In genomic region chr4:159051245-159052071, GRCh38 we compare ENCODE assay signal across 10 cellular contexts. TPM values are rescaled to one million over a fixed set of nuclear protein-coding genes. Genes with fewer than 3 reads are reported as not detected.
A peak's percentile ranks its signal among the peaks of the same experiment; 100 is the strongest.
DNase-seq lines count a peak whose midpoint lies in the region; ATAC-seq and TF ChIP-seq lines count a peak whose summit lies in the region.
"Had no signal": no experiment of that assay in that cellular context is flagged by ENCODE, and none has a peak within 500 bp of the region (broad histone marks: within the 10 kb centered on the region; RNA-seq: fewer than 3 reads in every experiment).

No MANE protein-coding gene starts in this region.

- H3K4me3 ChIP-seq in HAP-1 (no peak overlapping the region), body of pancreas (no peak overlapping the region)

- WGBS in body of pancreas, 2 donors, result 44 to 51% methylated on average over 7 of the region's 7 CpGs

- no peaks in the 10 kb centered on the region for H3K27me3 ChIP-seq in HAP-1 (ENCODE audit: low read depth)
- H3K27me3 ChIP-seq in body of pancreas, result no peaks in the 10 kb centered on the region

- peaks cover 18% of the 10 kb centered on the region for H3K4me1 Mint-ChIP-seq in nephron
- peaks cover 19% of the 10 kb centered on the region for H3K4me1 Mint-ChIP-seq in activated CD4-positive, alpha-beta T cell treated with anti-CD3 and anti-CD28 coated beads, Interleukin-2, amount 10 ng/mL, durations not matched to agents 7 days and 5 days

- ATAC-seq in GM18870 (IDR thresholded peaks at IDR 0.05; ENCODE audit: unreplicated experiment) (peak; percentile 92), GM21825 (IDR thresholded peaks at IDR 0.05; ENCODE audit: unreplicated experiment) (peak; percentile 83), HG03521 (IDR thresholded peaks at IDR 0.05; ENCODE audit: unreplicated experiment) (peak; percentile 86), body of pancreas (no peak)

- H3K4me1 ChIP-seq in HAP-1 (peaks cover 20% of the 10 kb centered on the region), body of pancreas (peaks cover 14% of the 10 kb centered on the region)

- no peaks in the 10 kb centered on the region for H3K36me3 Mint-ChIP-seq in nephron (ENCODE audit: low read depth)
- H3K36me3 Mint-ChIP-seq in activated CD4-positive, alpha-beta T cell treated with anti-CD3 and anti-CD28 coated beads, Interleukin-2, amount 10 ng/mL, durations not matched to agents 7 days and 5 days (ENCODE audit: low read depth), result no peaks in the 10 kb centered on the region

- intact Hi-C loops in body of pancreas (cut with DNase I), result no loop called here

- DNase-seq in HAP-1 (ENCODE audit: low spot score in 2 of 2) (no peak), body of pancreas (no peak)
- DNase-seq in activated CD4-positive, alpha-beta T cell treated with anti-CD3 and anti-CD28 coated beads, Interleukin-2, amount 10 ng/mL, durations not matched to agents 7 days and 5 days, result no peak
- no peak for DNase-seq in activated CD4-positive, alpha-beta T cell treated with anti-CD3 and anti-CD28 coated beads, Interleukin-2, amount 50 U/mL, for 1 hour
- DNase-seq: activated T-cell treated with anti-CD3 and anti-CD28 coated beads, Interleukin-2, amount 50 U/mL, for 1 hour had no signal

- no peaks in the 10 kb centered on the region for H3K36me3 ChIP-seq in HAP-1 (replicated peaks)
- H3K36me3 ChIP-seq in body of pancreas (replicated peaks in 1 of 2; ENCODE audit: insufficient read depth in 1 of 2, low read depth in 2 of 2), result no peaks in the 10 kb centered on the region

- H3K9me3 Mint-ChIP-seq in nephron, result no peaks in the 10 kb centered on the region
- H3K9me3 Mint-ChIP-seq in activated CD4-positive, alpha-beta T cell treated with anti-CD3 and anti-CD28 coated beads, Interleukin-2, amount 10 ng/mL, durations not matched to agents 7 days and 5 days, result peaks cover 2% of the 10 kb centered on the region

- no peaks in the 10 kb centered on the region for H3K27me3 Mint-ChIP-seq in nephron (ENCODE audit: low read depth)
- H3K27me3 Mint-ChIP-seq in activated CD4-positive, alpha-beta T cell treated with anti-CD3 and anti-CD28 coated beads, Interleukin-2, amount 10 ng/mL, durations not matched to agents 7 days and 5 days, result peaks cover 5% of the 10 kb centered on the region

- CTCF ChIA-PET in activated CD4-positive, alpha-beta T cell treated with anti-CD3 and anti-CD28 coated beads, Interleukin-2, amount 10 ng/mL, durations not matched to agents 7 days and 5 days (lab: Charles Lee), result interaction anchor here (0.7 to 1.5 kb wide), 2 partner anchors 11 to 47 kb away, joined by 3 read pairs; no protein-coding TSS in a partner anchor

- TF ChIP-seq POLR2A in body of pancreas (IDR thresholded peaks at IDR 0.05), result no peak

- POLR2A ChIA-PET in activated CD4-positive, alpha-beta T cell treated with anti-CD3 and anti-CD28 coated beads, Interleukin-2, amount 10 ng/mL, durations not matched to agents 7 days and 5 days (lab: Charles Lee), result no interaction called here

- H3K9me3 ChIP-seq in HAP-1, result no peaks in the 10 kb centered on the region
- no peaks in the 10 kb centered on the region for H3K9me3 ChIP-seq in body of pancreas

- peak overlapping the region; percentile 2 to 55 (median 7) for H3K27ac Mint-ChIP-seq in nephron
- H3K27ac Mint-ChIP-seq in activated CD4-positive, alpha-beta T cell treated with anti-CD3 and anti-CD28 coated beads, Interleukin-2, amount 10 ng/mL, durations not matched to agents 7 days and 5 days, result no peak overlapping the region

- in situ Hi-C loops in HAP-1 (cut with MboI; ENCODE audit: low sequenced_read_pairs), result no loop called here

- peak overlapping the region in 1 of 3 experiments; percentile 29 for H3K4me3 Mint-ChIP-seq in nephron
- H3K4me3 Mint-ChIP-seq in activated CD4-positive, alpha-beta T cell treated with anti-CD3 and anti-CD28 coated beads, Interleukin-2, amount 10 ng/mL, durations not matched to agents 7 days and 5 days, result no peak overlapping the region

- H3K27ac ChIP-seq in body of pancreas, result no peak overlapping the region
- H3K27ac ChIP-seq: epithelial cell of prostate had no signal

- no peak for TF ChIP-seq CTCF in nephron (IDR thresholded peaks at IDR 0.05; ENCODE audit: unreplicated experiment in 3 of 3)
- TF ChIP-seq CTCF in body of pancreas (IDR thresholded peaks at IDR 0.05), result no peak

RNA-seq across cellular contexts. Expression of gene RAPGEF2, which starts 51.4 kb away (rescaled TPM):
- total RNA-seq in activated CD4-positive, alpha-beta T cell treated with anti-CD3 and anti-CD28 coated beads, Interleukin-2, amount 10 ng/mL, durations not matched to agents 7 days and 5 days, result 10 to 100 TPM; 15.8 to 20.4 TPM
- 10 to 100 TPM; 38.2 to 46.7 TPM for total RNA-seq in body of pancreas
